ENCODE assay signal across 34 cellular contexts in the genomic region with DNA sequence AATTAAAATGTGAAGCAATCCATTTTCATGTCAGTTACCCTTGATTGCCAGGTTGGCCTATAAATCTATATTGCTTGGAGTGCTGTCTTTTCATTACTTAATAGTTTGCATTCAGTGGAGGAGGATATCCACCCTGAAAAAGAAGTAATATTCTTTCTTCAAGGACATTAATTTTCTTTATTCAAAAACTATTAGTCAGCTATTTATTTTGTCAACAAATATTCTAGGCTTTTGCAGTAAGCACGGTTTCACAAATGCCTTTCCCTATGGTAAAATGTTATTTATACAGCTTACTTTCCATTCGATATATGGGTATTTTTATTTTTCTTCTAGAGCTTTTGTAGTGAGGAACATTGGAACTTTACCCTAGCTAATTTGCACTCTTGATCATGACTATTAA.
DNase-seq lines count a peak whose midpoint lies in the region; ATAC-seq, FAIRE-seq and TF ChIP-seq lines count a peak whose summit lies in the region.
"Had no signal": no experiment of that assay in that cellular context is flagged by ENCODE, and none has a peak within 500 bp of the region (broad histone marks: within the 10 kb centered on the region; RNA-seq: fewer than 3 reads in every experiment).

No MANE protein-coding gene starts in this region.

- H2AFZ ChIP-seq in HepG2 (ENCODE audit: low read length) (no peak overlapping the region), IMR-90 (replicated peaks; ENCODE audit: low read length, poor library complexity) (no peak overlapping the region), K562 (ENCODE audit: low read depth, low read length) (no peak overlapping the region)

- H3K14ac ChIP-seq in IMR-90 (replicated peaks; ENCODE audit: low read depth, low read length) = no peak overlapping the region

- H3K9ac ChIP-seq in HepG2 (ENCODE audit: insufficient read depth, low read depth, low read length) (no peak overlapping the region), IMR-90 (ENCODE audit: low read depth, low read length) (no peak overlapping the region), K562 (ENCODE audit: insufficient read depth in 1 of 2, low read depth in 2 of 2, low read length in 2 of 2) (no peak overlapping the region)
- H3K9ac ChIP-seq: BLaER1; BLaER1 treated with 17β-estradiol and CSF1 and Interleukin-3, amounts not matched to agents 10 nM and 100 nM had no signal

- H2BK15ac ChIP-seq in IMR-90 (ENCODE audit: low read depth, low read length) = no peak overlapping the region

- POLR2A ChIA-PET in HepG2 (lab: Yijun Ruan, JAX) = no interaction called here
- POLR2A ChIA-PET in A549 (lab: Yijun Ruan, JAX) = no interaction called here
- POLR2A ChIA-PET in IMR-90 (lab: Charles Lee; ENCODE audit: unreplicated experiment) = no interaction called here
- POLR2A ChIA-PET in K562 (lab: Yijun Ruan, JAX) = no interaction called here

- H3K23ac ChIP-seq in IMR-90 (ENCODE audit: low read depth, low read length) = no peak overlapping the region

- FAIRE-seq in HepG2 (lab: Jason Lieb, UNC) = no peak
- no peak for FAIRE-seq in A549 (lab: Jason Lieb, UNC)
- no peak for FAIRE-seq in K562 (lab: Jason Lieb, UNC)
- FAIRE-seq: A204.1, D721Med had no signal

- H4K8ac ChIP-seq in IMR-90 (ENCODE audit: low read depth in 2 of 2, low read length in 2 of 2) = no peak overlapping the region

- no peaks in the 10 kb centered on the region for H3K79me1 ChIP-seq in IMR-90 (ENCODE audit: low read depth in 1 of 2, low read length in 2 of 2)

- H2BK5ac ChIP-seq in IMR-90 (ENCODE audit: low read depth, low read length, poor library complexity, severe bottlenecking) = no peak overlapping the region

- H3K79me2 ChIP-seq in HepG2 (ENCODE audit: insufficient read depth, low read length) (no peaks in the 10 kb centered on the region), K562 (ENCODE audit: control insufficient read depth, insufficient read depth, low read length) (no peaks in the 10 kb centered on the region)

- H3K18ac ChIP-seq in IMR-90 (ENCODE audit: low read depth, low read length) = no peak overlapping the region

- H2BK120ac ChIP-seq in IMR-90 (ENCODE audit: low read depth, low read length) = no peak overlapping the region

- H4K5ac ChIP-seq in IMR-90 (ENCODE audit: low read depth, low read length) = no peak overlapping the region

- no peak overlapping the region for H3K56ac ChIP-seq in IMR-90 (ENCODE audit: extremely low read depth, insufficient read depth, low read length)

- TF ChIP-seq POLR2A in HepG2 (IDR thresholded peaks at IDR 0.05; ENCODE audit: insufficient read depth in 1 of 2, low read depth in 2 of 2, low read length in 2 of 2) (no peak), right lobe of liver (IDR thresholded peaks at IDR 0.05) (no peak), A549 (IDR thresholded peaks at IDR 0.05; ENCODE audit: low read length) (no peak), IMR-90 (IDR thresholded peaks at IDR 0.05; ENCODE audit: low read depth, low read length) (no peak), K562 (conservative IDR thresholded peaks at IDR 0.05) (no peak), suprapubic skin (IDR thresholded peaks at IDR 0.05) (no peak)

- H3K9me1 ChIP-seq in IMR-90 (ENCODE audit: insufficient read depth, low read length) = no peaks in the 10 kb centered on the region
- H3K9me1 ChIP-seq in K562 (ENCODE audit: control insufficient read depth, insufficient read depth, low read length) = no peaks in the 10 kb centered on the region

- H3K27me3 ChIP-seq in HepG2 (ENCODE audit: control insufficient read depth in 1 of 2, insufficient read depth in 2 of 2, low read length in 2 of 2) (no peaks in the 10 kb centered on the region), right lobe of liver (no peaks in the 10 kb centered on the region), IMR-90 (ENCODE audit: control insufficient read depth, insufficient read depth, low read length) (no peaks in the 10 kb centered on the region), K562 (ENCODE audit: control insufficient read depth in 2 of 2, insufficient read depth in 2 of 2, low read length in 2 of 2) (no peaks in the 10 kb centered on the region), suprapubic skin (no peaks in the 10 kb centered on the region), tibial artery (no peaks in the 10 kb centered on the region)
- H3K27me3 ChIP-seq: BE2C; BLaER1; BLaER1 treated with 17β-estradiol and CSF1 and Interleukin-3, amounts not matched to agents 10 nM and 100 nM had no signal

- no peak overlapping the region for H2AK5ac ChIP-seq in IMR-90 (ENCODE audit: low read depth, low read length)

- H3K4me2 ChIP-seq in HepG2 (ENCODE audit: low read depth, low read length) (no peak overlapping the region), A549 (no peak overlapping the region), IMR-90 (ENCODE audit: low read depth, low read length) (no peak overlapping the region), K562 (ENCODE audit: insufficient read depth, low read length) (no peak overlapping the region)
- H3K4me2 ChIP-seq: BLaER1; BLaER1 treated with 17β-estradiol and CSF1 and Interleukin-3, amounts not matched to agents 10 nM and 100 nM had no signal

- ATAC-seq in HepG2 (no peak), right lobe of liver (no peak), A549 (no peak), IMR-90 (ENCODE audit: low read depth) (no peak), K562 (no peak)
- ATAC-seq: CD8-positive, alpha-beta T cell had no signal

- H3K4ac ChIP-seq in IMR-90 (ENCODE audit: low read depth, low read length) = no peak overlapping the region

- no peak overlapping the region for H4K91ac ChIP-seq in IMR-90 (ENCODE audit: insufficient read depth, low read depth, low read length)

- in situ Hi-C loops in HepG2 (cut with HindIII; ENCODE audit: extremely low pct_ligation_motif_present, low pct_unique_long_range_greater_than_20kb) (no loop called here), IMR-90 (cut with MboI; ENCODE audit: low sequenced_read_pairs) (no loop called here), K562 (cut with MboI) (no loop called here)

- H4K20me1 ChIP-seq in HepG2 (ENCODE audit: insufficient read depth, low read length) = no peaks in the 10 kb centered on the region
- no peaks in the 10 kb centered on the region for H4K20me1 ChIP-seq in IMR-90 (ENCODE audit: insufficient read depth, low read length)
- no peaks in the 10 kb centered on the region for H4K20me1 ChIP-seq in K562 (replicated peaks; ENCODE audit: control insufficient read depth, insufficient read depth, low read length)
- H4K20me1 ChIP-seq: BLaER1; BLaER1 treated with 17β-estradiol and CSF1 and Interleukin-3, amounts not matched to agents 10 nM and 100 nM had no signal

- intact Hi-C loops in HepG2 (cut with micrococcal nuclease; ENCODE audit: unreplicated experiment) = no loop called here
- intact Hi-C loops in right lobe of liver (cut with DNase I) = no loop called here
- intact Hi-C loops in IMR-90 (cut with micrococcal nuclease) = no loop called here
- intact Hi-C loops in K562 (cut with micrococcal nuclease) = no loop called here
- intact Hi-C loops in tibial artery (cut with DNase I; ENCODE audit: low total_unique reads) = no loop called here

- BruUV-seq in HepG2 (replicated peaks; lab: Mats Ljungman, UMichigan) (no TSS peak), IMR-90 (replicated peaks; lab: Mats Ljungman, UMichigan) (no TSS peak), K562 (replicated peaks; lab: Mats Ljungman, UMichigan) (no TSS peak)

- H3K27ac ChIP-seq in HepG2 (ENCODE audit: extremely low read length, insufficient read depth, low read length) (no peak overlapping the region), right lobe of liver (no peak overlapping the region), A549 (no peak overlapping the region), IMR-90 (ENCODE audit: insufficient read depth, low read length) (no peak overlapping the region), K562 (ENCODE audit: extremely low read depth, low read depth, low read length) (no peak overlapping the region), suprapubic skin (no peak overlapping the region), tibial artery (no peak overlapping the region)
- H3K27ac ChIP-seq: 22Rv1; BLaER1; BLaER1 treated with 17β-estradiol and CSF1 and Interleukin-3, amounts not matched to agents 10 nM and 100 nM; C4-2B had no signal

- no peak overlapping the region for H3K4me3 ChIP-seq in HepG2 (replicated peaks in 1 of 3; ENCODE audit: insufficient read depth in 1 of 3, low read depth in 2 of 3, low read length in 3 of 3)
- H3K4me3 ChIP-seq in right lobe of liver = no peak overlapping the region
- no peak overlapping the region for H3K4me3 ChIP-seq in A549
- no peak overlapping the region for H3K4me3 ChIP-seq in IMR-90 (ENCODE audit: insufficient read depth, low read depth, low read length)
- no peak overlapping the region for H3K4me3 ChIP-seq in K562
- H3K4me3 ChIP-seq in suprapubic skin = no peak overlapping the region
- H3K4me3 ChIP-seq in tibial artery = no peak overlapping the region
- H3K4me3 ChIP-seq: BLaER1; BLaER1 treated with 17β-estradiol and CSF1 and Interleukin-3, amounts not matched to agents 10 nM and 100 nM had no signal

- 0% methylated on average over 2 of the region's 2 CpGs for WGBS in HepG2 (ENCODE audit: low lambda C conversion rate)
- WGBS in right lobe of liver (ENCODE audit: insufficient coverage, low coverage, low lambda C conversion rate, missing lambda C conversion rate) = 48% methylated on average over 2 of the region's 2 CpGs
- 27% methylated on average over 2 of the region's 2 CpGs for WGBS in A549 (ENCODE audit: missing lambda C conversion rate)
- WGBS in IMR-90 (ENCODE audit: extremely low coverage in 2 of 2, insufficient read length in 1 of 2), 2 experiments = no CpG with 5 or more reads among the region's 2 CpGs
- WGBS in K562 (ENCODE audit: insufficient coverage, low coverage, missing lambda C conversion rate) = 0% methylated on average over 2 of the region's 2 CpGs
- 91% methylated on average over 2 of the region's 2 CpGs for WGBS in suprapubic skin

- TF ChIP-seq RAD21 in HepG2 (CRISPR knock-in tag; IDR thresholded peaks at IDR 0.05) = no peak
- no peak for TF ChIP-seq RAD21 in A549 (conservative IDR thresholded peaks at IDR 0.05 in 1 of 2, IDR thresholded peaks at IDR 0.05 in 1 of 2)
- TF ChIP-seq RAD21 in IMR-90 (IDR thresholded peaks at IDR 0.05; ENCODE audit: low read length) = no peak
- TF ChIP-seq RAD21 in K562 (CRISPR knock-in tag; conservative IDR thresholded peaks at IDR 0.05 in 1 of 2, IDR thresholded peaks at IDR 0.05 in 1 of 2) = no peak

- H2AK9ac ChIP-seq in IMR-90 (replicated peaks; ENCODE audit: low read depth, low read length, poor library complexity) = no peak overlapping the region

- no peaks in the 10 kb centered on the region for H3K36me3 ChIP-seq in HepG2 (replicated peaks in 1 of 2; ENCODE audit: control insufficient read depth in 1 of 2, insufficient read depth in 2 of 2, low read length in 2 of 2)
- H3K36me3 ChIP-seq in right lobe of liver = no peaks in the 10 kb centered on the region
- no peaks in the 10 kb centered on the region for H3K36me3 ChIP-seq in IMR-90 (ENCODE audit: control insufficient read depth, insufficient read depth, low read length)
- no peaks in the 10 kb centered on the region for H3K36me3 ChIP-seq in K562 (ENCODE audit: control insufficient read depth, insufficient read depth, low read length)
- no peaks in the 10 kb centered on the region for H3K36me3 ChIP-seq in suprapubic skin
- H3K36me3 ChIP-seq in tibial artery = no peaks in the 10 kb centered on the region
- H3K36me3 ChIP-seq: BE2C; BLaER1; BLaER1 treated with 17β-estradiol and CSF1 and Interleukin-3, amounts not matched to agents 10 nM and 100 nM had no signal

- H3K4me1 ChIP-seq in HepG2 (ENCODE audit: insufficient read depth, low read length) (no peaks in the 10 kb centered on the region), right lobe of liver (no peaks in the 10 kb centered on the region), A549 (no peaks in the 10 kb centered on the region), IMR-90 (ENCODE audit: control insufficient read depth, insufficient read depth, low read length) (no peaks in the 10 kb centered on the region), K562 (replicated peaks in 1 of 2; ENCODE audit: control insufficient read depth in 2 of 2, insufficient read depth in 2 of 2, low read length in 2 of 2) (no peaks in the 10 kb centered on the region), suprapubic skin (no peaks in the 10 kb centered on the region), tibial artery (no peaks in the 10 kb centered on the region)
- H3K4me1 ChIP-seq: BE2C, BLaER1 had no signal

- dilution Hi-C loops in IMR-90 (cut with HindIII; ENCODE audit: low sequenced_read_pairs, unreplicated experiment) = no loop called here

- H3K9me3 ChIP-seq in HepG2 (ENCODE audit: low read length) (peaks cover 19% of the 10 kb centered on the region), right lobe of liver (no peaks in the 10 kb centered on the region), A549 (no peaks in the 10 kb centered on the region; the same call in 2 of the 3 replicates), IMR-90 (ENCODE audit: control insufficient read depth, insufficient read depth, low read length) (peaks cover 3% of the 10 kb centered on the region; the same call in 1 of the 2 replicates), K562 (replicated peaks; ENCODE audit: control insufficient read depth, insufficient read depth, low read depth, low read length) (no peaks in the 10 kb centered on the region), suprapubic skin (no peaks in the 10 kb centered on the region), tibial artery (no peaks in the 10 kb centered on the region)
- H3K9me3 ChIP-seq: BE2C, BLaER1, Caco-2 had no signal

- no peak for TF ChIP-seq EP300 in HepG2 (IDR thresholded peaks at IDR 0.05; ENCODE audit: low read depth in 2 of 2, low read length in 2 of 2)
- TF ChIP-seq EP300 in HepG2 (CRISPR knock-in tag; IDR thresholded peaks at IDR 0.05; ENCODE audit: borderline replicate concordance) = no peak
- TF ChIP-seq EP300 in A549 (IDR thresholded peaks at IDR 0.05) = no peak
- TF ChIP-seq EP300 in K562 (IDR thresholded peaks at IDR 0.05; ENCODE audit: low read length) = no peak
- no peak for TF ChIP-seq EP300 in suprapubic skin (IDR thresholded peaks at IDR 0.05)

- CTCF ChIA-PET in HepG2 (lab: Yijun Ruan, JAX; ENCODE audit: low intra/inter-chr PET ratio, low total read pairs) (no interaction called here), A549 (lab: Yijun Ruan, JAX) (no interaction called here), IMR-90 (lab: Yijun Ruan, JAX) (no interaction called here), K562 (lab: Yijun Ruan, JAX; ENCODE audit: low intra/inter-chr PET ratio) (no interaction called here)

- TF ChIP-seq CTCF in HepG2 (CRISPR knock-in tag; IDR thresholded peaks at IDR 0.05) (no peak), right lobe of liver (IDR thresholded peaks at IDR 0.05) (no peak), A549 (IDR thresholded peaks at IDR 0.05) (no peak), IMR-90 (conservative IDR thresholded peaks at IDR 0.05; ENCODE audit: low read depth, low read length) (no peak), K562 (IDR thresholded peaks at IDR 0.05 in 2 of 3, conservative IDR thresholded peaks at IDR 0.05 in 1 of 3; ENCODE audit: insufficient read depth in 2 of 3, low read depth in 1 of 3, low read length in 3 of 3) (no peak), suprapubic skin (IDR thresholded peaks at IDR 0.05) (no peak), tibial artery (IDR thresholded peaks at IDR 0.05) (no peak)

- DNase-seq in HepG2 (ENCODE audit: low spot score) (no peak), right lobe of liver (no peak), A549 (ENCODE audit: low read depth in 1 of 2, low spot score in 1 of 2) (no peak), IMR-90 (no peak), K562 (ENCODE audit: extremely low read depth in 1 of 4, low spot score in 3 of 4) (no peak), NCI-H69 (lab: John Stamatoyannopoulos, UW) (no peak), suprapubic skin (ENCODE audit: low spot score in 2 of 2) (no peak), tibial artery (no peak)
- DNase-seq: 8988T; ACHN; AML-193; BE2C; C1 segment of cervical spinal cord; Calu3; CD4-positive, alpha-beta memory T cell; CD4-positive, alpha-beta T cell; CD4-positive, CD25-positive, alpha-beta regulatory T cell; CD8-positive, alpha-beta memory T cell; CD8-positive, alpha-beta T cell; COR-L47; DMS 273 treated with DMSO at 0.1 percent for 48 hours; DMS153; DMS53; DMS79; DMS79 treated with DMSO at 0.1 percent for 48 hours; DND-41; EL had no signal

- H2BK20ac ChIP-seq in IMR-90 (ENCODE audit: low read depth, low read length) = no peak overlapping the region
